ENCODE assay signal across 21 cellular contexts in the genomic region with DNA sequence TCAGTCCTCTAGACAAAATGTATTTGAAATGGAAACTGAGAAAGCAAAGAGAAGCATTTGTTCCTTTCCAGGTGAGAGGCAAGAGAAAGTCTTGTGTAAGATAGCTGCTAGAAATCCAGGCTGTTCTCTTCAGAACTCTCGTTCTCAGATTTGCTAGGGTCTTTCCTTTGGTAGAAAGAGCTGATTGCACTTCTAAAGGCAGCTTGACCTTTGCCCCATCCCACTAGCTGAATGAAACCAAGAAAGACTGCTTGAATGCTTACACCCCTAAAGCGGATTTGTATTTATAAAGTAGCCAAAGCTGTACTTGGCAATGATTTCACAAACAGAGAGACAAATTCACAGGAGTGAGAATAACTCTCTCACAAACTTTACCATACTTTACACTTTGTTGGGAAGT.
A peak's percentile ranks its signal among the peaks of the same experiment; 100 is the strongest.
DNase-seq lines count a peak whose midpoint lies in the region; ATAC-seq and TF ChIP-seq lines count a peak whose summit lies in the region.
"Had no signal": no experiment of that assay in that cellular context is flagged by ENCODE, and none has a peak within 500 bp of the region (broad histone marks: within the 10 kb centered on the region; RNA-seq: fewer than 3 reads in every experiment).

No MANE protein-coding gene starts in this region.

- H3K4ac ChIP-seq in H9 (ENCODE audit: low read depth, low read length), result no peak overlapping the region
- H3K4ac ChIP-seq in mesenchymal stem cell (ENCODE audit: low read depth in 1 of 2, low read length in 2 of 2), result no peak overlapping the region

- H3K27me3 ChIP-seq in H9 (ENCODE audit: insufficient read depth, low read length), result no peaks in the 10 kb centered on the region
- no peaks in the 10 kb centered on the region for H3K27me3 ChIP-seq in HUES48 (ENCODE audit: control insufficient read depth, insufficient read depth, low read length)
- H3K27me3 ChIP-seq in mesenchymal stem cell (ENCODE audit: control insufficient read depth in 1 of 2, insufficient read depth in 1 of 2, low read length in 2 of 2), result no peaks in the 10 kb centered on the region
- no peaks in the 10 kb centered on the region for H3K27me3 ChIP-seq in PC-9 (ENCODE audit: insufficient read depth, low read depth)
- H3K27me3 ChIP-seq: BLaER1 had no signal

- WGBS in H9 (ENCODE audit: extremely low coverage, insufficient read length, low lambda C conversion rate), result no CpG with 5 or more reads among the region's 2 CpGs
- 32% methylated on average over 2 of the region's 2 CpGs for WGBS in mesenchymal stem cell

- H3K9me3 Mint-ChIP-seq in H9, result no peaks in the 10 kb centered on the region

- H3K36me3 ChIP-seq in HUES48 (ENCODE audit: control insufficient read depth, insufficient read depth, low read length) (no peaks in the 10 kb centered on the region), mesenchymal stem cell (ENCODE audit: control insufficient read depth in 1 of 2, insufficient read depth in 2 of 2, low read depth in 1 of 2, low read length in 2 of 2) (no peaks in the 10 kb centered on the region), PC-9 (ENCODE audit: low read depth) (no peaks in the 10 kb centered on the region)
- H3K36me3 ChIP-seq: BLaER1 had no signal

- no peak overlapping the region for H2BK20ac ChIP-seq in H9 (ENCODE audit: low read depth, low read length, poor library complexity, severe bottlenecking)

- H3K23me2 ChIP-seq in H9 (ENCODE audit: insufficient read length, low read depth, low read length, poor library complexity, severe bottlenecking), result no peaks in the 10 kb centered on the region

- H2AFZ ChIP-seq in H9 (ENCODE audit: low read length) (peak overlapping the region; percentile 22), mesenchymal stem cell (ENCODE audit: low read depth, low read length) (no peak overlapping the region), PC-9 (no peak overlapping the region)

- intact Hi-C loops in Right ventricle myocardium inferior (cut with DNase I), result no loop called here
- intact Hi-C loops in PC-9 (cut with micrococcal nuclease; ENCODE audit: unreplicated experiment), result no loop called here

- no peaks in the 10 kb centered on the region for H3K27me3 Mint-ChIP-seq in H9 (ENCODE audit: low read depth)
- H3K27me3 Mint-ChIP-seq: CD4-positive, alpha-beta memory T cell had no signal

- H4K5ac ChIP-seq in H9 (ENCODE audit: insufficient read length, low read depth, low read length), result no peak overlapping the region

- TF ChIP-seq CTCF in H9 (conservative IDR thresholded peaks at IDR 0.05) (no peak), PC-9 (conservative IDR thresholded peaks at IDR 0.05) (no peak)

- H3T11ph ChIP-seq in H9 (ENCODE audit: low read length), result no peak overlapping the region

- H4K8ac ChIP-seq in H9 (replicated peaks; ENCODE audit: insufficient read length, low read depth, low read length), result no peak overlapping the region
- no peak overlapping the region for H4K8ac ChIP-seq in mesenchymal stem cell (ENCODE audit: low read length)

- H3K9me2 ChIP-seq in PC-9 (ENCODE audit: insufficient read depth), result no peaks in the 10 kb centered on the region

- no peak overlapping the region for H2BK12ac ChIP-seq in H9 (ENCODE audit: insufficient read length, low read depth, low read length)
- H2BK12ac ChIP-seq in mesenchymal stem cell (ENCODE audit: low read length in 2 of 2), result no peak overlapping the region

- H3K9me3 ChIP-seq in H9 (ENCODE audit: control insufficient read depth, low read depth, low read length) (no peaks in the 10 kb centered on the region), HUES48 (ENCODE audit: control insufficient read depth, insufficient read depth, low read length) (no peaks in the 10 kb centered on the region), mesenchymal stem cell (ENCODE audit: control insufficient read depth, low read length) (no peaks in the 10 kb centered on the region), PC-9 (ENCODE audit: insufficient read depth, low read depth) (no peaks in the 10 kb centered on the region)
- H3K9me3 ChIP-seq: BLaER1 had no signal

- no peak overlapping the region for H3K27ac Mint-ChIP-seq in H9
- H3K27ac Mint-ChIP-seq: CD4-positive, alpha-beta memory T cell; T-helper 1 cell treated with Interleukin-12 subunit alpha and Interleukin-12 subunit beta and Interleukin-4 antibody, amounts not matched to agents 30 μg/mL and 1 μg/mL, for 36 hours had no signal

- H3K36me3 Mint-ChIP-seq in H9 (ENCODE audit: insufficient read depth in 1 of 3, low read depth in 3 of 3), result no peaks in the 10 kb centered on the region
- H3K36me3 Mint-ChIP-seq: CD4-positive, alpha-beta memory T cell had no signal

- DNase-seq in H9, result no peak
- no peak for DNase-seq in mesenchymal stem cell
- DNase-seq in Right ventricle myocardium inferior (ENCODE audit: missing footprints), result no peak
- DNase-seq in NCI-H2227 (lab: John Stamatoyannopoulos, UW; ENCODE audit: unreplicated experiment), result no peak
- DNase-seq in PC-9, result no peak
- DNase-seq: Calu3; CD4-positive, alpha-beta memory T cell; H7; IMR-90; NCI-H1092; NCI-H1436 treated with DMSO at 0.1 percent for 48 hours; NCI-H2081 treated with DMSO at 0.1 percent for 48 hours; NCI-H748 treated with DMSO at 0.1 percent for 48 hours; PC-3 had no signal

- no peaks in the 10 kb centered on the region for H3K79me2 ChIP-seq in H9 (ENCODE audit: insufficient read depth, low read length)
- H3K79me2 ChIP-seq in PC-9 (ENCODE audit: low read depth), result no peaks in the 10 kb centered on the region

- H4K91ac ChIP-seq in H9 (ENCODE audit: insufficient read length, low read depth, low read length) (no peak overlapping the region), mesenchymal stem cell (ENCODE audit: low read length) (no peak overlapping the region)

- H2BK120ac ChIP-seq in H9 (ENCODE audit: low read depth, low read length, poor library complexity, severe bottlenecking) (no peak overlapping the region), mesenchymal stem cell (ENCODE audit: low read depth, low read length) (no peak overlapping the region)

- H3K4me3 Mint-ChIP-seq in H9, result no peak overlapping the region
- H3K4me3 Mint-ChIP-seq: CD4-positive, alpha-beta memory T cell; T-helper 1 cell treated with Interleukin-12 subunit alpha and Interleukin-12 subunit beta and Interleukin-4 antibody, amounts not matched to agents 30 μg/mL and 1 μg/mL, for 36 hours had no signal

- H3K23ac ChIP-seq in H9 (ENCODE audit: insufficient read length, low read depth, low read length) (no peak overlapping the region), mesenchymal stem cell (ENCODE audit: low read length in 2 of 2) (no peak overlapping the region)

- no peak overlapping the region for H3K4me2 ChIP-seq in H9 (ENCODE audit: insufficient read depth, insufficient read length, low read length)
- peak overlapping the region; percentile 29 for H3K4me2 ChIP-seq in mesenchymal stem cell (ENCODE audit: low read length, poor library complexity, severe bottlenecking)
- no peak overlapping the region for H3K4me2 ChIP-seq in PC-9
- H3K4me2 ChIP-seq: BLaER1 had no signal

- peak; percentile 77 for ATAC-seq in GM18870 (IDR thresholded peaks at IDR 0.05; ENCODE audit: unreplicated experiment)
- no peak for ATAC-seq in Right ventricle myocardium inferior
- no peak for ATAC-seq in HG03196 (IDR thresholded peaks at IDR 0.05; ENCODE audit: unreplicated experiment)
- ATAC-seq: PC-3 had no signal

- H3K4me1 Mint-ChIP-seq in H9, result peaks cover 14 to 18% of the 10 kb centered on the region in 2 experiments

- no TSS peak for BruUV-seq in PC-9 (replicated peaks; lab: Mats Ljungman, UMichigan)

- H2AK5ac ChIP-seq in H9 (ENCODE audit: insufficient read length, low read length) (no peak overlapping the region), mesenchymal stem cell (ENCODE audit: low read length, severe bottlenecking) (no peak overlapping the region)

- H3K9ac ChIP-seq in H9 (ENCODE audit: extremely low read depth, insufficient read length, low read length), result no peak overlapping the region
- H3K9ac ChIP-seq in HUES48 (ENCODE audit: low read depth, low read length), result no peak overlapping the region
- no peak overlapping the region for H3K9ac ChIP-seq in mesenchymal stem cell (ENCODE audit: low read length)
- H3K9ac ChIP-seq: BLaER1 had no signal

- H3K18ac ChIP-seq in H9 (ENCODE audit: insufficient read length, low read depth, low read length) (no peak overlapping the region), mesenchymal stem cell (ENCODE audit: low read depth in 1 of 2, low read length in 2 of 2) (no peak overlapping the region)

- no peak overlapping the region for H3K56ac ChIP-seq in H9 (ENCODE audit: insufficient read length, low read depth, low read length)

- H3K27ac ChIP-seq in H9 (ENCODE audit: insufficient read length, low read depth, low read length) (no peak overlapping the region), HUES48 (ENCODE audit: low read depth, low read length) (peak overlapping the region; percentile 57), mesenchymal stem cell (ENCODE audit: low read length, poor library complexity, severe bottlenecking) (no peak overlapping the region), PC-9 (no peak overlapping the region)
- H3K27ac ChIP-seq: BLaER1, HL-60, RWPE1 had no signal

- H2BK15ac ChIP-seq in H9 (ENCODE audit: low read depth, low read length) (no peak overlapping the region), mesenchymal stem cell (ENCODE audit: low read depth, poor library complexity, severe bottlenecking) (no peak overlapping the region)

- H3F3A ChIP-seq in PC-9 (ENCODE audit: insufficient read depth, low read depth), result no peaks in the 10 kb centered on the region

- H3K4me3 ChIP-seq in HUES48 (ENCODE audit: low read depth, low read length) (no peak overlapping the region), mesenchymal stem cell (ENCODE audit: insufficient read depth in 1 of 2, low read depth in 1 of 2, low read length in 2 of 2) (no peak overlapping the region), PC-9 (no peak overlapping the region)
- H3K4me3 ChIP-seq: BLaER1 had no signal

- peaks cover 8% of the 10 kb centered on the region for H3K4me1 ChIP-seq in H9 (ENCODE audit: insufficient read depth, low read length)
- H3K4me1 ChIP-seq in HUES48 (ENCODE audit: control insufficient read depth, insufficient read depth, low read length), result peaks cover 14% of the 10 kb centered on the region
- no peaks in the 10 kb centered on the region for H3K4me1 ChIP-seq in mesenchymal stem cell (ENCODE audit: control insufficient read depth, insufficient read depth, low read depth, low read length)
- no peaks in the 10 kb centered on the region for H3K4me1 ChIP-seq in PC-9 (replicated peaks; ENCODE audit: insufficient read depth)
- H3K4me1 ChIP-seq: BLaER1 had no signal

- POLR2A ChIA-PET in PC-9 (lab: Charles Lee; ENCODE audit: unreplicated experiment), result no interaction called here

- no peak overlapping the region for H3K14ac ChIP-seq in H9 (ENCODE audit: insufficient read depth, low read length)
- H3K14ac ChIP-seq in mesenchymal stem cell (ENCODE audit: low read length in 2 of 2), result no peak overlapping the region

- CTCF ChIA-PET in PC-9 (lab: Charles Lee), result no interaction called here

- H3K79me1 ChIP-seq in H9 (ENCODE audit: insufficient read depth, low read depth, low read length, poor library complexity, severe bottlenecking) (no peaks in the 10 kb centered on the region), mesenchymal stem cell (replicated peaks; ENCODE audit: low read length, poor library complexity, severe bottlenecking) (no peaks in the 10 kb centered on the region)

- H2BK5ac ChIP-seq in H9 (ENCODE audit: insufficient read length, low read length) (no peak overlapping the region), mesenchymal stem cell (ENCODE audit: low read depth, low read length, poor library complexity, severe bottlenecking) (no peak overlapping the region)

- H4K20me1 ChIP-seq in H9 (ENCODE audit: control insufficient read depth, insufficient read depth, insufficient read length) (no peaks in the 10 kb centered on the region), PC-9 (ENCODE audit: insufficient read depth) (no peaks in the 10 kb centered on the region)
- H4K20me1 ChIP-seq: BLaER1 had no signal
